Comparison of ENCODE assay signal across 1 cellular context in genomic region chr19:3670258-3670795, GRCh38.
TF ChIP-seq lines count a peak whose summit lies in the region.

No MANE protein-coding gene starts in this region.

TF ChIP-seq in K562, 482 proteins besides CTCF, POLR2A, EP300 and RAD21 (continued from another document and continues in another):
- TF ChIP-seq ZNF140 (CRISPR knock-in tag; IDR thresholded peaks at IDR 0.05) (no peak), CBFA2T3 (IDR thresholded peaks at IDR 0.05) (no peak), ERF (CRISPR knock-in tag; IDR thresholded peaks at IDR 0.05) (no peak), ZNF407 (IDR thresholded peaks at IDR 0.05; ENCODE audit: low read depth) (no peak), IFI16 (CRISPR knock-in tag; IDR thresholded peaks at IDR 0.05) (no peak), TFE3 (CRISPR knock-in tag; IDR thresholded peaks at IDR 0.05) (no peak), ESRRB (CRISPR knock-in tag; IDR thresholded peaks at IDR 0.05; ENCODE audit: borderline replicate concordance) (no peak), ZNF717 (CRISPR knock-in tag; IDR thresholded peaks at IDR 0.05) (no peak), ZC3H11A (IDR thresholded peaks at IDR 0.05; ENCODE audit: low read depth, low read length) (no peak), ZC3H4 (CRISPR knock-in tag; IDR thresholded peaks at IDR 0.05; ENCODE audit: borderline replicate concordance) (peak; percentile 85; the same call in 1 of the 2 replicates), ZNF780A (CRISPR knock-in tag; IDR thresholded peaks at IDR 0.05) (no peak), ETS2 (tag; IDR thresholded peaks at IDR 0.05; ENCODE audit: borderline replicate concordance, poor library complexity, severe bottlenecking) (no peak), DLX4 (CRISPR knock-in tag; IDR thresholded peaks at IDR 0.05) (no peak), GATAD2A (IDR thresholded peaks at IDR 0.05) (0 out of 2 replicates have a peak, but pooled peaks have one; percentile 40), SMAD1 (IDR thresholded peaks at IDR 0.05; ENCODE audit: low read depth, low read length, partially characterized antibody) (no peak), PML (IDR thresholded peaks at IDR 0.05; ENCODE audit: low read length) (no peak), ZNF282 (CRISPR knock-in tag; IDR thresholded peaks at IDR 0.05) (no peak), ATF3 (IDR thresholded peaks at IDR 0.05) (peak; percentile 97), ATF3 (CRISPR knock-in tag; conservative IDR thresholded peaks at IDR 0.05) (no peak; the same call in 1 of the 2 replicates), RAD51 (IDR thresholded peaks at IDR 0.05; ENCODE audit: borderline replicate concordance, low read depth) (no peak), SMARCE1 (IDR thresholded peaks at IDR 0.05) (no peak), SRSF9 (IDR thresholded peaks at IDR 0.05; ENCODE audit: borderline replicate concordance, low read depth, low read length) (no peak), GABPB1 (CRISPR knock-in tag; IDR thresholded peaks at IDR 0.05) (no peak), TRIM28 (IDR thresholded peaks at IDR 0.05) (no peak), KDM1A (IDR thresholded peaks at IDR 0.05) (no peak), DPF2 (IDR thresholded peaks at IDR 0.05) (no peak), HDAC6 (IDR thresholded peaks at IDR 0.05; ENCODE audit: low read depth, low read length) (no peak), PTBP1 (IDR thresholded peaks at IDR 0.05; ENCODE audit: low read depth, low read length) (no peak), PTRF (tag; IDR thresholded peaks at IDR 0.05) (no peak), MTA1 (IDR thresholded peaks at IDR 0.05; ENCODE audit: borderline replicate concordance) (no peak), GATAD2B (IDR thresholded peaks at IDR 0.05; ENCODE audit: borderline replicate concordance) (no peak), COPS2 (conservative IDR thresholded peaks at IDR 0.05) (no peak), ZNF695 (CRISPR knock-in tag; IDR thresholded peaks at IDR 0.05) (no peak), PRMT5 (CRISPR knock-in tag; IDR thresholded peaks at IDR 0.05) (no peak), FOSL1 (tag; conservative IDR thresholded peaks at IDR 0.05) (peak; percentile 38), ZNF175 (CRISPR knock-in tag; IDR thresholded peaks at IDR 0.05; ENCODE audit: low read depth) (peak; percentile 49; the same call in 1 of the 2 replicates), ZNF217 (CRISPR knock-in tag; IDR thresholded peaks at IDR 0.05) (no peak), ZNF586 (CRISPR knock-in tag; conservative IDR thresholded peaks at IDR 0.05) (no peak), PREB (CRISPR knock-in tag; IDR thresholded peaks at IDR 0.05) (no peak), STAT5A (IDR thresholded peaks at IDR 0.05; ENCODE audit: borderline replicate concordance, low read length) (no peak), ILK (tag; IDR thresholded peaks at IDR 0.05; ENCODE audit: borderline replicate concordance, low read depth) (no peak), YBX1 (IDR thresholded peaks at IDR 0.05) (no peak), DIDO1 (tag; IDR thresholded peaks at IDR 0.05; ENCODE audit: low read depth) (no peak), NFXL1 (CRISPR knock-in tag; IDR thresholded peaks at IDR 0.05) (no peak), FOXA1 (IDR thresholded peaks at IDR 0.05; ENCODE audit: borderline replicate concordance) (no peak), THRB (CRISPR knock-in tag; conservative IDR thresholded peaks at IDR 0.05) (no peak), ZNF644 (tag; IDR thresholded peaks at IDR 0.05; ENCODE audit: low read depth) (no peak), BMI1 (IDR thresholded peaks at IDR 0.05; ENCODE audit: low read length) (no peak), CHD2 (IDR thresholded peaks at IDR 0.05; ENCODE audit: low read depth, low read length) (no peak), NR2C2 (CRISPR knock-in tag; IDR thresholded peaks at IDR 0.05) (0 out of 2 replicates have a peak, but pooled peaks have one; percentile 35), NR2C2 (tag; IDR thresholded peaks at IDR 0.05) (no peak), FOXK1 (CRISPR knock-in tag; IDR thresholded peaks at IDR 0.05; ENCODE audit: borderline replicate concordance) (no peak), POLR2AphosphoS2 (IDR thresholded peaks at IDR 0.05; ENCODE audit: low read length) (no peak), AFF1 (IDR thresholded peaks at IDR 0.05; ENCODE audit: low read depth in 1 of 2, partially characterized antibody in 2 of 2) (no peak), ZFX (CRISPR knock-in tag; IDR thresholded peaks at IDR 0.05) (no peak), IRF9 (tag; IDR thresholded peaks at IDR 0.05) (no peak), ZNF174 (CRISPR knock-in tag; IDR thresholded peaks at IDR 0.05) (no peak)
